11 cellular contexts compared by ENCODE assay signal in genomic region chr4:144754562-144755410, GRCh38.
DNase-seq lines count a peak whose midpoint lies in the region; ATAC-seq and TF ChIP-seq lines count a peak whose summit lies in the region.
"Had no signal": no experiment of that assay in that cellular context is flagged by ENCODE, and none has a peak within 500 bp of the region (broad histone marks: within the 10 kb centered on the region; RNA-seq: fewer than 3 reads in every experiment).

No MANE protein-coding gene starts in this region.

- H3K27ac Mint-ChIP-seq in neural crest cell (ENCODE audit: unreplicated experiment), result no peak overlapping the region
- H3K27ac Mint-ChIP-seq: activated B cell treated with CpG ODN at 0.5 μM for 24 hours had no signal

- peak; percentile 28 for TF ChIP-seq CTCF in GM12864 (IDR thresholded peaks at IDR 0.05; ENCODE audit: low read depth, low read length, missing control alignments)
- peak; percentile 52 for TF ChIP-seq CTCF in neural crest cell (conservative IDR thresholded peaks at IDR 0.05)
- no peak for TF ChIP-seq CTCF in esophagus muscularis mucosa (IDR thresholded peaks at IDR 0.05)

- H3K27me3 Mint-ChIP-seq in neural crest cell (ENCODE audit: low read depth), result no peaks in the 10 kb centered on the region
- H3K27me3 Mint-ChIP-seq: activated B cell treated with CpG ODN at 0.5 μM for 24 hours had no signal

- no peaks in the 10 kb centered on the region for H3K36me3 ChIP-seq in esophagus muscularis mucosa

- H3K4me3 Mint-ChIP-seq in neural crest cell, result no peak overlapping the region
- H3K4me3 Mint-ChIP-seq: activated B cell treated with CpG ODN at 0.5 μM for 24 hours had no signal

- no peak for TF ChIP-seq POLR2A in esophagus muscularis mucosa (IDR thresholded peaks at IDR 0.05; ENCODE audit: low read depth)

- no peaks in the 10 kb centered on the region for H3K4me1 Mint-ChIP-seq in neural crest cell
- H3K4me1 Mint-ChIP-seq: activated B cell treated with CpG ODN at 0.5 μM for 24 hours had no signal

- no peak for DNase-seq in GM12864 (ENCODE audit: low read depth)
- peak; percentile 17 for DNase-seq in M059J (ENCODE audit: low read depth)
- peak; percentile 11 to 45 for DNase-seq in dermis microvascular lymphatic vessel endothelial cell (ENCODE audit: low read depth in 2 of 2)
- no peak for DNase-seq in neural crest cell (ENCODE audit: low read depth, low spot score)
- DNase-seq in NCI-H2029 treated with DMSO at 0.1 percent for 48 hours (lab: John Stamatoyannopoulos, UW), result no peak
- DNase-seq in esophagus muscularis mucosa (ENCODE audit: extremely low spot score), result no peak
- no peak for DNase-seq in central memory CD4-positive, alpha-beta T cell
- DNase-seq in left colon, result no peak
- DNase-seq: activated B cell treated with CpG ODN at 0.5 μM for 24 hours; effector memory CD4-positive, alpha-beta T cell had no signal

- H3K4me3 ChIP-seq in GM12864 (ENCODE audit: low read depth, low read length) (no peak overlapping the region), esophagus muscularis mucosa (no peak overlapping the region)

- no peak for ATAC-seq in left colon

- TF ChIP-seq EP300 in esophagus muscularis mucosa (IDR thresholded peaks at IDR 0.05), result no peak

- no peaks in the 10 kb centered on the region for H3K27me3 ChIP-seq in esophagus muscularis mucosa

- H3K9me3 Mint-ChIP-seq in neural crest cell, result peaks cover 2% of the 10 kb centered on the region
- H3K9me3 Mint-ChIP-seq: activated B cell treated with CpG ODN at 0.5 μM for 24 hours had no signal

- no peak overlapping the region for H3K27ac ChIP-seq in esophagus muscularis mucosa (replicated peaks in 1 of 4)
- H3K27ac ChIP-seq: parathyroid adenoma had no signal

- peaks cover 0 to 5% (median 0%) of the 10 kb centered on the region in 4 donors for H3K9me3 ChIP-seq in esophagus muscularis mucosa

- H3K4me1 ChIP-seq in esophagus muscularis mucosa, result no peaks in the 10 kb centered on the region
- H3K4me1 ChIP-seq: parathyroid adenoma had no signal

- 77% methylated on average over 3 of the region's 3 CpGs for WGBS in esophagus muscularis mucosa

- peaks cover 2% of the 10 kb centered on the region for H3K36me3 Mint-ChIP-seq in neural crest cell (ENCODE audit: low read depth)

- intact Hi-C loops in esophagus muscularis mucosa (cut with DNase I), result no loop called here
- intact Hi-C loops in left colon (cut with DNase I, micrococcal nuclease), result no loop called here

Comparison
In these comparisons a context has a peak if more than half of its experiments do, and no peak if none do; other contexts are left out.
1. DNase-seq: peak in M059J (single experiment) and dermis microvascular lymphatic vessel endothelial cell (2 of 2); none in GM12864 (single experiment), neural crest cell (single experiment), NCI-H2029 treated with DMSO at 0.1 percent for 48 hours (single experiment), esophagus muscularis mucosa (single experiment), central memory CD4-positive, alpha-beta T cell (single experiment) and left colon (0 of 2).
2. CTCF ChIP-seq: peak in GM12864 (single experiment) and neural crest cell (single experiment); none in esophagus muscularis mucosa (0 of 3).